8 cellular contexts compared by ENCODE assay signal in the genomic region with DNA sequence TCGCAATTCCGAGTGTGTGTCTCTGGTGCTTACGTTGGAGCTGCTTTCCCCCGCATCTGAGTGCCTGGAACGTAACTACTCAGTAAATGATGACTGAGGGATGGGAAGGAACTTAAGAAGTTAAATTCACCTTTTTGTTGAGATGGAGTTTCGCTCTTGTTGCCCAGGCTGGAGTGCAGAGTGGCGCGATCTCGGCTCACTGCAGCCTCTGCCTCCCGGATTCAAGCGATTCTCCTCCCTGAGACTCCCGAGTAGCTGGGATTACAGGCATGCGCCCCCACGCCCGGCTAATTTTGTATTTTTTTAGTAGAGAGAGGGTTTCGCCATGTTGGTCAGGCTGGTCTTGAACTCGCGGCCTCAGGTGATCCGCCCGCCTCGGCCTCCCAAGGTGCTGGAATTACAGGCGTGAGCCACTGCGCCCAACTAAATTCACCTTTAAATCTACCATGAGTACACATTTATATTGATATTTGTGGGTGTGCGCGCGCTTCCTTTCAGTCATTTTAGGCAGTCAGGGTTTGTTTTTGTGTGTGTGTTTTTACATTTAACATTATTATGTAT. TPM values are rescaled to one million over a fixed set of nuclear protein-coding genes. Genes with fewer than 3 reads are reported as not detected.
DNase-seq lines count a peak whose midpoint lies in the region; ATAC-seq and TF ChIP-seq lines count a peak whose summit lies in the region.

No MANE protein-coding gene starts in this region.

- H3K36me3 ChIP-seq in heart left ventricle, result peaks cover 0 to 40% (median 35%) of the 10 kb centered on the region in 9 donors
- no peaks in the 10 kb centered on the region for H3K36me3 ChIP-seq in breast epithelium
- peaks cover 39% of the 10 kb centered on the region for H3K36me3 ChIP-seq in mesodermal cell (ENCODE audit: control insufficient read depth, insufficient read depth, low read length)
- peaks cover 0 to 4% of the 10 kb centered on the region in 2 donors for H3K36me3 ChIP-seq in aorta (ENCODE audit: control insufficient read depth in 1 of 2, insufficient read depth in 2 of 2, low read length in 1 of 2)

- peaks cover 0 to 25% (median 12%) of the 10 kb centered on the region in 12 donors for H3K4me1 ChIP-seq in heart left ventricle
- H3K4me1 ChIP-seq in breast epithelium, result no peaks in the 10 kb centered on the region
- H3K4me1 ChIP-seq in mesodermal cell (ENCODE audit: control insufficient read depth, insufficient read depth, low read length, poor library complexity, severe bottlenecking), result peaks cover 5% of the 10 kb centered on the region
- no peaks in the 10 kb centered on the region for H3K4me1 ChIP-seq in aorta (ENCODE audit: control insufficient read depth in 1 of 2, insufficient read depth in 2 of 2, low read length in 2 of 2)

- DNase-seq in heart left ventricle (no peak), Right ventricle myocardium superior (no peak), breast epithelium (ENCODE audit: low spot score in 2 of 2) (no peak), aorta (no peak), H4 (ENCODE audit: low spot score) (no peak), kidney glomerular epithelial cell (lab: John Stamatoyannopoulos, UW) (no peak)

- H3K27me3 ChIP-seq in heart left ventricle (no peaks in the 10 kb centered on the region), breast epithelium (no peaks in the 10 kb centered on the region), aorta (ENCODE audit: control insufficient read depth in 1 of 2, insufficient read depth in 2 of 2, low read length in 1 of 2) (no peaks in the 10 kb centered on the region)

- peak overlapping the region; percentile 50 to 87 (median 80) for H3K4me3 ChIP-seq in heart left ventricle
- H3K4me3 ChIP-seq in breast epithelium, result peak overlapping the region; percentile 75 to 81 (median 79)
- peak overlapping the region; percentile 89 for H3K4me3 ChIP-seq in mesodermal cell (ENCODE audit: extremely low read depth, insufficient read depth, low read length, poor library complexity, severe bottlenecking)
- peak overlapping the region; percentile 58 to 72 for H3K4me3 ChIP-seq in aorta (ENCODE audit: low read length in 2 of 2)

- H3K9me3 ChIP-seq in heart left ventricle (no peaks in the 10 kb centered on the region), breast epithelium (no peaks in the 10 kb centered on the region), mesodermal cell (ENCODE audit: control insufficient read depth, low read length) (no peaks in the 10 kb centered on the region), aorta (ENCODE audit: control insufficient read depth, low read length) (no peaks in the 10 kb centered on the region)

- TF ChIP-seq CTCF in heart left ventricle (IDR thresholded peaks at IDR 0.05) (no peak), breast epithelium (IDR thresholded peaks at IDR 0.05) (no peak)

- TF ChIP-seq POLR2A in heart left ventricle (IDR thresholded peaks at IDR 0.05), result no peak
- TF ChIP-seq POLR2A in breast epithelium (IDR thresholded peaks at IDR 0.05), result no peak

- 32 to 47% (median 39%) methylated on average over 25 to 26 of the region's 26 CpGs for WGBS in heart left ventricle, 4 donors
- 7 to 10% methylated on average over 11 to 14 of the region's 26 CpGs for WGBS in mesodermal cell (ENCODE audit: insufficient coverage in 2 of 2), 2 experiments
- 31 to 36% methylated on average over 26 of the region's 26 CpGs for WGBS in aorta, 2 donors

- intact Hi-C loops in heart left ventricle (cut with DNase I), result loop anchor here in 6 of 10 donors (1.0 to 5.0 kb wide), 4 partner anchors 35 to 168 kb away; partner anchors contain the start of genes AKIRIN1 (in 5 of the 6) and RRAGC (in 1 of the 6)
- intact Hi-C loops in Right ventricle myocardium superior (cut with DNase I), result no loop called here
- intact Hi-C loops in breast epithelium (cut with DNase I; ENCODE audit: low total_unique reads), result no loop called here
- intact Hi-C loops in aorta (cut with DNase I), result no loop called here

- H3K27ac ChIP-seq in heart left ventricle (peak overlapping the region; percentile 82 to 99 (median 94)), breast epithelium (peak overlapping the region; percentile 95 to 97), mesodermal cell (ENCODE audit: low read depth, low read length, severe bottlenecking) (peak overlapping the region; percentile 93), aorta (ENCODE audit: low read depth in 1 of 2, low read length in 2 of 2) (peak overlapping the region in 1 of 2 donors; percentile 73)

- ATAC-seq in heart left ventricle (no peak), Right ventricle myocardium superior (ENCODE audit: poor library complexity) (no peak), aorta (ENCODE audit: low FRiP score) (no peak), GM21390 (IDR thresholded peaks at IDR 0.05; ENCODE audit: unreplicated experiment) (no peak)

RNA-seq across cellular contexts. Expression of gene NDUFS5, which starts 0.9 kb away (rescaled TPM):
- 1,000 to 10,000 TPM in 2 of 9 donors, 100 to 1,000 TPM in 7; 292 to 1,815 (median 503) TPM for total RNA-seq in heart left ventricle
- polyA plus RNA-seq in heart left ventricle, result 1,000 to 10,000 TPM; 1,262 to 4,461 TPM
- 728 TPM for total RNA-seq in Right ventricle myocardium superior
- total RNA-seq in breast epithelium, result 100 to 1,000 TPM; 299 to 582 (median 393) TPM
- 433 TPM for polyA plus RNA-seq in mesodermal cell (2013, experiment 1 of 2)
- polyA plus RNA-seq in mesodermal cell (2013, experiment 2 of 2), result 442 TPM
- total RNA-seq in aorta, result 100 to 1,000 TPM; 114 to 134 TPM
- 100 to 1,000 TPM; 511 to 574 TPM for polyA plus RNA-seq in aorta
- 850 and 1,035 TPM in 2 replicates for total RNA-seq in H4 (2014; rRNA removed; shearing (Covaris generic))

RNA-seq across cellular contexts. Expression of gene AKIRIN1, which starts 36.0 kb away (rescaled TPM):
- 10 to 100 TPM; 42.5 to 68.1 (median 59.1) TPM for total RNA-seq in heart left ventricle
- polyA plus RNA-seq in heart left ventricle, result 10 to 100 TPM; 15.8 to 49.0 TPM
- total RNA-seq in Right ventricle myocardium superior, result 56.8 TPM
- total RNA-seq in breast epithelium, result 10 to 100 TPM; 34.7 to 35.1 (median 34.8) TPM
- polyA plus RNA-seq in mesodermal cell (2013, experiment 1 of 2), result 83.5 TPM
- polyA plus RNA-seq in mesodermal cell (2013, experiment 2 of 2), result 80.7 TPM
- total RNA-seq in aorta, result 10 to 100 TPM; 36.7 to 43.7 TPM
- 10 to 100 TPM; 22.0 to 40.8 TPM for polyA plus RNA-seq in aorta
- 35.3 and 36.3 TPM in 2 replicates for total RNA-seq in H4 (2014; rRNA removed; shearing (Covaris generic))

Comparison
In these comparisons a context has a peak if more than half of its experiments do, and no peak if none do; other contexts are left out.
1. intact Hi-C loops: an anchor here in heart left ventricle (1.0 to 5.0 kb wide); none called in Right ventricle myocardium superior, breast epithelium and aorta.